Comparison of ENCODE assay signal across 20 cellular contexts in the genomic region with DNA sequence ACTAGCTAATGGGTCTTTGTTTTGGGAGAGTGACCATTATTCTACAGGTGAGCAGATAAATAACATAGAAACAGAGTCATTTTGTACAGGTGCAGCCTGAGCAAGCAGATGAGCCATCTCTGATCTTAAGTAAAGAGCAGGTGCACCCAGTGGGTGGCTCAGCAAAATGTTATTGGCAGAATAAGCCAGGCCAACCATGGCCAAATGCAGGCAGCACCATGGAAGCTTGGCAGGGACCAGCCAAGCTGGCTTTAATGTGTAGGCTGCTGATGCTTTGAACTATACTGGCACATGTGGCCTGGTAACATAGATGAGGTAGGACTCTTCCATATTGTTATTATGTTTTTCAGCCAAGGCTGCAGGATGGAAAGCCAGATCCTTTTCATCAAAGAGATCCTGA.
"Had no signal": no experiment of that assay in that cellular context is flagged by ENCODE, and none has a peak within 500 bp of the region (broad histone marks: within the 10 kb centered on the region; RNA-seq: fewer than 3 reads in every experiment).

No MANE protein-coding gene starts in this region.

- H3K27ac ChIP-seq: body of pancreas, cardiac muscle cell, heart right ventricle, right lobe of liver, skin epidermis, tibial artery, VCaP had no signal

- H3K4me3 ChIP-seq: body of pancreas, cardiac muscle cell, heart right ventricle, right lobe of liver, skin epidermis, tibial artery had no signal

- H3K4me1 ChIP-seq: body of pancreas, right lobe of liver had no signal

- DNase-seq: activated CD4-positive, alpha-beta T cell treated with anti-CD3 and anti-CD28 coated beads, Interleukin-2, amount 50 U/mL, for 1 hour; activated CD8-positive, alpha-beta T cell treated with anti-CD3 and anti-CD28 coated beads, Interleukin-2, amount 10 ng/mL, durations not matched to agents 7 days and 5 days; activated gamma-delta T cell treated with Interleukin-2 at 50 U/mL for 16 hours; anterior cingulate cortex; body of pancreas; dermis blood vessel endothelial cell; effector CD8-positive, alpha-beta T cell; erythroblast; foreskin fibroblast; heart right ventricle; islet precursor cell; left cardiac atrium; naive B cell; right lobe of liver; stimulated activated CD4-positive, alpha-beta T cell treated with anti-CD3 and anti-CD28 coated beads, Interleukin-1b, Interleukin-23, amount 100 ng/mL, for 48 hours; stimulated activated naive CD8-positive, alpha-beta T cell treated with anti-CD3 and anti-CD28 coated beads, Interleukin-15, amount 100 ng/mL, for 72 hours; tibial artery had no signal

- H3K27me3 ChIP-seq: body of pancreas, cardiac muscle cell, heart right ventricle, right lobe of liver, tibial artery had no signal

- H3K36me3 ChIP-seq: cardiac muscle cell, heart right ventricle, right lobe of liver, tibial artery had no signal

- H3K9me3 ChIP-seq: body of pancreas, right lobe of liver, tibial artery had no signal
